Comparison of ENCODE assay signal across 17 cellular contexts in genomic region chr2:181915096-181915495, GRCh38. TPM values are rescaled to one million over a fixed set of nuclear protein-coding genes. Genes with fewer than 3 reads are reported as not detected.
DNase-seq lines count a peak whose midpoint lies in the region; ATAC-seq, FAIRE-seq and TF ChIP-seq lines count a peak whose summit lies in the region.
"Had no signal": no experiment of that assay in that cellular context is flagged by ENCODE, and none has a peak within 500 bp of the region (broad histone marks: within the 10 kb centered on the region; RNA-seq: fewer than 3 reads in every experiment).

No MANE protein-coding gene starts in this region.

- peak; percentile 27 for FAIRE-seq in H54 (lab: Jason Lieb, UNC)
- FAIRE-seq: HTR-8/SVneo had no signal

- peaks cover 54% of the 10 kb centered on the region for H4K20me1 ChIP-seq in smooth muscle cell (ENCODE audit: low read depth)

- H2AFZ ChIP-seq in smooth muscle cell (ENCODE audit: low read depth) = no peak overlapping the region

- ATAC-seq in Panc1 = no peak
- ATAC-seq: Right ventricle myocardium inferior, SK-N-SH treated with all-trans-retinoic acid at 6 μM for 48 hours had no signal

- CTCF ChIA-PET in Panc1 (lab: Charles Lee) = no interaction called here

- H3K27ac ChIP-seq in Panc1 (ENCODE audit: low read length) = no peak overlapping the region
- peak overlapping the region; percentile 29 for H3K27ac ChIP-seq in smooth muscle cell (ENCODE audit: low read depth)
- no peak overlapping the region for H3K27ac ChIP-seq in spleen

- H3K27me3 ChIP-seq in Panc1 (ENCODE audit: control insufficient read depth, insufficient read depth, low read length) (no peaks in the 10 kb centered on the region), smooth muscle cell (ENCODE audit: low read depth) (no peaks in the 10 kb centered on the region), BE2C (no peaks in the 10 kb centered on the region), spleen (replicated peaks in 1 of 7) (no peaks in the 10 kb centered on the region)

- POLR2A ChIA-PET in Panc1 (lab: Charles Lee) = no interaction called here

- H3K9me3 ChIP-seq in Panc1 (ENCODE audit: control insufficient read depth, insufficient read depth, low read depth, low read length) (no peaks in the 10 kb centered on the region), smooth muscle cell (replicated peaks; ENCODE audit: low read depth) (no peaks in the 10 kb centered on the region), BE2C (no peaks in the 10 kb centered on the region), spleen (no peaks in the 10 kb centered on the region)

- peaks cover 5% of the 10 kb centered on the region for H3F3A ChIP-seq in smooth muscle cell (ENCODE audit: low read depth)

- H3K9ac ChIP-seq in smooth muscle cell (ENCODE audit: low read depth) = no peak overlapping the region

- no peak overlapping the region for H3K4me3 ChIP-seq in Panc1 (ENCODE audit: low read depth in 2 of 2, low read length in 2 of 2)
- no peak overlapping the region for H3K4me3 ChIP-seq in fibroblast of pulmonary artery (replicated peaks; ENCODE audit: low read depth, low read length)
- no peak overlapping the region for H3K4me3 ChIP-seq in smooth muscle cell
- no peak overlapping the region for H3K4me3 ChIP-seq in BE2C (ENCODE audit: low read depth, low read length)
- no peak overlapping the region for H3K4me3 ChIP-seq in spleen

- TSS peak; percentile 8 for BruUV-seq in Panc1 (replicated peaks; lab: Mats Ljungman, UMichigan)

- H3K36me3 ChIP-seq in Panc1 (ENCODE audit: control insufficient read depth, insufficient read depth, low read length) (peaks cover 84% of the 10 kb centered on the region), smooth muscle cell (ENCODE audit: low read depth) (peaks cover 51% of the 10 kb centered on the region), BE2C (no peaks in the 10 kb centered on the region), spleen (peaks cover 0 to 100% (median 70%) of the 10 kb centered on the region in 6 donors)

- in situ Hi-C loops in Panc1 (cut with HindIII; ENCODE audit: low pct_unique_long_range_greater_than_20kb, low sequenced_read_pairs) = no loop called here

- peaks cover 11% of the 10 kb centered on the region; the same call in 1 of the 2 replicates for H3K4me1 ChIP-seq in Panc1 (ENCODE audit: control insufficient read depth, insufficient read depth, low read length)
- H3K4me1 ChIP-seq in smooth muscle cell (ENCODE audit: low read depth) = no peaks in the 10 kb centered on the region
- no peaks in the 10 kb centered on the region for H3K4me1 ChIP-seq in BE2C
- peaks cover 0 to 19% (median 8%) of the 10 kb centered on the region in 6 donors for H3K4me1 ChIP-seq in spleen

- intact Hi-C loops in Panc1 (cut with micrococcal nuclease; ENCODE audit: unreplicated experiment) (no loop called here), spleen (cut with DNase I; ENCODE audit: low total_unique reads) (no loop called here)

- DNase-seq in H54 (ENCODE audit: insufficient read length, low spot score) (no peak), Panc1 (ENCODE audit: low read depth, low spot score) (no peak), fibroblast of pulmonary artery (ENCODE audit: low read depth) (peak; percentile 32), smooth muscle cell (lab: John Stamatoyannopoulos, UW; ENCODE audit: unreplicated experiment) (no peak), BE2C (no peak), spleen (no peak)
- DNase-seq in activated CD4-positive, alpha-beta T cell treated with anti-CD3 and anti-CD28 coated beads, Interleukin-2, amount 50 U/mL, for 4 hours = no peak
- DNase-seq: DMS 273 treated with DMSO at 0.1 percent for 48 hours, HCEC 1CT, KBM-7, NCI-H1105 treated with DMSO at 0.1 percent for 48 hours, NCI-H187 treated with DMSO at 0.1 percent for 48 hours, NCI-H446, NCI-H774 had no signal

- no peak overlapping the region for H3K4me2 ChIP-seq in smooth muscle cell

- TF ChIP-seq CTCF in Panc1 (IDR thresholded peaks at IDR 0.05) (no peak), fibroblast of pulmonary artery (IDR thresholded peaks at IDR 0.05; ENCODE audit: low read length, missing control alignments) (no peak), smooth muscle cell (IDR thresholded peaks at IDR 0.05; ENCODE audit: borderline replicate concordance, insufficient read depth, poor library complexity, severe bottlenecking) (no peak), BE2C (IDR thresholded peaks at IDR 0.05; ENCODE audit: low read depth, low read length) (no peak), spleen (IDR thresholded peaks at IDR 0.05 in 8 of 11, conservative IDR thresholded peaks at IDR 0.05 in 3 of 11) (no peak)

- peaks cover 50% of the 10 kb centered on the region for H3K79me2 ChIP-seq in smooth muscle cell (ENCODE audit: low read depth)

- TF ChIP-seq POLR2A in H54 (IDR thresholded peaks at IDR 0.05; ENCODE audit: low read depth, low read length) = no peak
- TF ChIP-seq POLR2A in spleen (IDR thresholded peaks at IDR 0.05) = no peak

- 88% methylated on average over 1 of the region's 1 CpG for WGBS in smooth muscle cell (ENCODE audit: low lambda C conversion rate)
- 66 to 91% (median 71%) methylated on average over 1 of the region's 1 CpG for WGBS in spleen, 5 donors

RNA-seq across cellular contexts. Expression of gene ITPRID2, which starts 23.6 kb away (rescaled TPM):
- total RNA-seq in Panc1 (2021; ENCODE audit: unreplicated experiment) (261 TPM), smooth muscle cell (261 and 556 TPM in 2 replicates), spleen (100 to 1,000 TPM in 6 of 7 donors, 10 to 100 TPM in 1; 97.6 to 230 (median 127) TPM)
- 171 TPM for polyA plus RNA-seq in Panc1 (2012; ENCODE audit: insufficient read length)
- polyA plus RNA-seq in smooth muscle cell (28.2 and 72.2 TPM in 2 replicates), spleen (10 to 100 TPM; 18.0 to 34.0 (median 19.5) TPM)
- 24.0 TPM for polyA plus RNA-seq in BE2C (2012; ENCODE audit: insufficient read depth, insufficient read length, low read depth)
